8 cellular contexts compared by ENCODE assay signal in genomic region chr12:79373896-79374499, GRCh38.
A peak's percentile ranks its signal among the peaks of the same experiment; 100 is the strongest.
DNase-seq lines count a peak whose midpoint lies in the region; ATAC-seq and TF ChIP-seq lines count a peak whose summit lies in the region.

No MANE protein-coding gene starts in this region.

- no peaks in the 10 kb centered on the region for H3K27me3 ChIP-seq in Peyer's patch
- no peaks in the 10 kb centered on the region for H3K27me3 ChIP-seq in esophagus muscularis mucosa
- no peaks in the 10 kb centered on the region for H3K27me3 ChIP-seq in spleen (replicated peaks in 1 of 7)

- H3K36me3 ChIP-seq in Peyer's patch = no peaks in the 10 kb centered on the region
- no peaks in the 10 kb centered on the region for H3K36me3 ChIP-seq in esophagus muscularis mucosa
- H3K36me3 ChIP-seq in spleen = no peaks in the 10 kb centered on the region

- no peaks in the 10 kb centered on the region for H3K4me1 ChIP-seq in Peyer's patch
- peaks cover 0 to 2% (median 0%) of the 10 kb centered on the region in 4 donors for H3K4me1 ChIP-seq in esophagus muscularis mucosa
- no peaks in the 10 kb centered on the region for H3K4me1 ChIP-seq in spleen

- H3K27ac ChIP-seq in Peyer's patch (no peak overlapping the region), esophagus muscularis mucosa (replicated peaks in 1 of 4) (no peak overlapping the region), spleen (no peak overlapping the region)

- no peak for TF ChIP-seq EP300 in esophagus muscularis mucosa (IDR thresholded peaks at IDR 0.05)

- H3K9me3 ChIP-seq in Peyer's patch (no peaks in the 10 kb centered on the region), esophagus muscularis mucosa (no peaks in the 10 kb centered on the region), spleen (no peaks in the 10 kb centered on the region)

- 62% methylated on average over 5 of the region's 5 CpGs for WGBS in esophagus muscularis mucosa
- 60 to 73% (median 69%) methylated on average over 5 of the region's 5 CpGs for WGBS in spleen, 5 donors

- DNase-seq in DMS 273 (lab: John Stamatoyannopoulos, UW; ENCODE audit: unreplicated experiment) (peak; percentile 60), DMS 273 treated with DMSO at 0.1 percent for 48 hours (lab: John Stamatoyannopoulos, UW) (no peak), Peyer's patch (no peak), esophagus muscularis mucosa (ENCODE audit: extremely low spot score) (no peak), spleen (no peak), T-helper 1 cell (no peak)

- intact Hi-C loops in esophagus muscularis mucosa (cut with DNase I) (no loop called here), spleen (cut with DNase I; ENCODE audit: low total_unique reads) (no loop called here)

- no peak for TF ChIP-seq POLR2A in Peyer's patch (IDR thresholded peaks at IDR 0.05)
- TF ChIP-seq POLR2A in esophagus muscularis mucosa (IDR thresholded peaks at IDR 0.05; ENCODE audit: low read depth) = no peak
- no peak for TF ChIP-seq POLR2A in spleen (IDR thresholded peaks at IDR 0.05)

- peak in 5 of 6 experiments; percentile 19 to 49 (median 43) for TF ChIP-seq CTCF in Peyer's patch (IDR thresholded peaks at IDR 0.05)
- TF ChIP-seq CTCF in esophagus muscularis mucosa (IDR thresholded peaks at IDR 0.05) = peak; percentile 40 to 63 (median 41)
- TF ChIP-seq CTCF in spleen (IDR thresholded peaks at IDR 0.05 in 8 of 11, conservative IDR thresholded peaks at IDR 0.05 in 3 of 11) = peak in 7 of 11 experiments; percentile 23 to 69 (median 50)

- ATAC-seq in GM19025 (IDR thresholded peaks at IDR 0.05; ENCODE audit: low read depth, unreplicated experiment) = peak; percentile 59
- ATAC-seq in HG03280 (IDR thresholded peaks at IDR 0.05; ENCODE audit: unreplicated experiment) = peak; percentile 83

- no peak overlapping the region for H3K4me3 ChIP-seq in Peyer's patch
- no peak overlapping the region for H3K4me3 ChIP-seq in esophagus muscularis mucosa
- H3K4me3 ChIP-seq in spleen = no peak overlapping the region
